10 cellular contexts compared by ENCODE assay signal in genomic region chr17:77408284-77408683, GRCh38.
DNase-seq lines count a peak whose midpoint lies in the region; ATAC-seq and TF ChIP-seq lines count a peak whose summit lies in the region.
"Had no signal": no experiment of that assay in that cellular context is flagged by ENCODE, and none has a peak within 500 bp of the region (broad histone marks: within the 10 kb centered on the region; RNA-seq: fewer than 3 reads in every experiment).

No MANE protein-coding gene starts in this region.

- H3K4me3 Mint-ChIP-seq in natural killer cell = peak overlapping the region; percentile 64

- H3K36me3 ChIP-seq in aorta (ENCODE audit: control insufficient read depth in 1 of 2, insufficient read depth in 2 of 2, low read length in 1 of 2) = no peaks in the 10 kb centered on the region

- H3K27me3 Mint-ChIP-seq in natural killer cell (ENCODE audit: low read depth in 2 of 2) = no peaks in the 10 kb centered on the region

- no peaks in the 10 kb centered on the region for H3K27me3 ChIP-seq in aorta (ENCODE audit: control insufficient read depth in 1 of 2, insufficient read depth in 2 of 2, low read length in 1 of 2)

- no peak for TF ChIP-seq CTCF in coronary artery (IDR thresholded peaks at IDR 0.05)
- no peak for TF ChIP-seq CTCF in natural killer cell (IDR thresholded peaks at IDR 0.05)

- H3K27ac Mint-ChIP-seq in natural killer cell = peak overlapping the region; percentile 34 to 98

- H3K4me1 ChIP-seq in aorta (ENCODE audit: control insufficient read depth in 1 of 2, insufficient read depth in 2 of 2, low read length in 2 of 2) = peaks cover 0 to 8% of the 10 kb centered on the region in 2 donors

- no peaks in the 10 kb centered on the region for H3K36me3 Mint-ChIP-seq in natural killer cell

- intact Hi-C loops in left ventricle myocardium superior (cut with micrococcal nuclease) (no loop called here), cardiac septum (cut with DNase I) (loop anchor here (2.0 to 5.0 kb wide), 2 partner anchors 19 to 84 kb away; no protein-coding TSS in a partner anchor), natural killer cell (cut with micrococcal nuclease) (no loop called here), aorta (cut with DNase I) (loop anchor here (5.0 kb wide), 2 partner anchors 36 to 76 kb away; no protein-coding TSS in a partner anchor)

- DNase-seq in left ventricle myocardium superior (no peak), cardiac septum (ENCODE audit: low spot score) (no peak), coronary artery (ENCODE audit: low spot score) (no peak), natural killer cell (no peak), aorta (no peak), AG08395 (ENCODE audit: low spot score) (no peak), DMS153 (lab: John Stamatoyannopoulos, UW) (no peak), NCI-H446 treated with DMSO at 0.1 percent for 48 hours (lab: John Stamatoyannopoulos, UW) (no peak)
- DNase-seq: activated CD8-positive, alpha-beta memory T cell treated with anti-CD3 and anti-CD28 coated beads, Interleukin-2, amount 50 U/mL, for 4 hours; NCI-H1694 had no signal

- no peaks in the 10 kb centered on the region for H3K9me3 Mint-ChIP-seq in natural killer cell

- WGBS in aorta, 2 donors = 43 to 53% methylated on average over 9 of the region's 9 CpGs

- ATAC-seq in left ventricle myocardium superior (peak; percentile 2), natural killer cell (no peak), aorta (ENCODE audit: low FRiP score) (no peak)

- peaks cover 76 to 87% of the 10 kb centered on the region in 2 donors for H3K4me1 Mint-ChIP-seq in natural killer cell

- H3K4me3 ChIP-seq in coronary artery (no peak overlapping the region), aorta (ENCODE audit: low read length in 2 of 2) (no peak overlapping the region)

- H3K27ac ChIP-seq in coronary artery (peak overlapping the region; percentile 91 to 92), aorta (ENCODE audit: low read depth in 1 of 2, low read length in 2 of 2) (peak overlapping the region; percentile 59 to 69)

- no peaks in the 10 kb centered on the region for H3K9me3 ChIP-seq in aorta (ENCODE audit: control insufficient read depth, low read length)

Comparison
In these comparisons a context has a peak if more than half of its experiments do, and no peak if none do; other contexts are left out.
1. intact Hi-C loops: an anchor here in cardiac septum (2.0 to 5.0 kb wide) and aorta (5.0 kb wide); none called in left ventricle myocardium superior and natural killer cell.